Comparison of ENCODE assay signal across 21 cellular contexts in the genomic region with DNA sequence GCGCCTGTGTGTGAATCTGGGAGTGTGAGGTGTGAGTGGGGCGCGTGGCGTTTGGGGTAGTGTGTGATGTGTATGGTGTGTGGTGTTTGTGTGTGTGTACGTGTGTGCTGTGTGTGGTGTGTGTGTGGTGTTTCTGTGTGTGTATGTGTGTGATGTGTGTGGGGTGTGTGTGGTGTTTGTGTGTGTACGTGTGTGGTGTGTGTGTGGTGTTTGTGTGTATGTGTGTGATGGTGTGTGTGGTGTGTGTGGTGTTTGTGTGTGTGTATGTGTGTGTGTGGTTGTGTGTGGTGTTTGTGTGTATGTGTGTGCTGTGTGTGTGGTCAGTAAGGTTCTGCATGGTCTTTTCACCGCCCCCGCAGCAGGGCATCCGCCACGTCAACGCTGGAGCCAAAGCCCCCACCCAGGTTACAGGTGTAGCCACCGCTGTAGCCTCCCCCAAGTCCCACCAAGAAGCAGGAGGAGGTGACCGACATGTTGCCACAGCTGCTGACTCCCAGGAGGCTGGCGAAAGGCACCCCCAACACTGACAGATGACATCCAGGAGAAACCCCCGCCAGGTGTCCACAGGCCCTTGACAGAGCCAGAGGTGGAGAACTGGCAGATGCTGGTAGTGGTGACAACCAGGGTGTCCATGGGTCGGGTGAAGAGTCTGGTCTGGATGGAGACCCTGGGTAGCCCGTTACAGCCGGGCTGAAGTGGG. TPM values are rescaled to one million over a fixed set of nuclear protein-coding genes. Genes with fewer than 3 reads are reported as not detected.
A peak's percentile ranks its signal among the peaks of the same experiment; 100 is the strongest.
DNase-seq lines count a peak whose midpoint lies in the region; ATAC-seq, FAIRE-seq and TF ChIP-seq lines count a peak whose summit lies in the region.
"Had no signal": no experiment of that assay in that cellular context is flagged by ENCODE, and none has a peak within 500 bp of the region (broad histone marks: within the 10 kb centered on the region; RNA-seq: fewer than 3 reads in every experiment).

No MANE protein-coding gene starts in this region.

- H3K14ac ChIP-seq in IMR-90 (replicated peaks; ENCODE audit: low read depth, low read length), result no peak overlapping the region

- ATAC-seq in IMR-90 (ENCODE audit: low read depth), result no peak
- ATAC-seq: effector memory CD8-positive, alpha-beta T cell had no signal

- H2AFZ ChIP-seq in IMR-90 (replicated peaks; ENCODE audit: low read length, poor library complexity), result no peak overlapping the region
- no peak overlapping the region for H2AFZ ChIP-seq in endothelial cell of umbilical vein (ENCODE audit: low read depth, low read length)

- H3K36me3 Mint-ChIP-seq in activated T-helper 2 cell treated with anti-CD3 and anti-CD28 coated beads, Interferon-gamma antibody, Interleukin-2, Interleukin-4, amounts not matched to agents 10 μg/mL and 5 μg/mL and 100 μg/mL, durations not matched to agents 14 hours and 24 hours and 36 hours (ENCODE audit: low read depth), result no peaks in the 10 kb centered on the region

- H3K27ac ChIP-seq in IMR-90 (ENCODE audit: insufficient read depth, low read length) (no peak overlapping the region), endothelial cell of umbilical vein (ENCODE audit: insufficient read depth, low read depth, low read length) (no peak overlapping the region), prostate gland (no peak overlapping the region)
- H3K27ac ChIP-seq: tibial artery had no signal

- no peaks in the 10 kb centered on the region for H3K79me2 ChIP-seq in endothelial cell of umbilical vein (ENCODE audit: control insufficient read depth, insufficient read depth, low read length)

- H4K20me1 ChIP-seq in IMR-90 (ENCODE audit: insufficient read depth, low read length) (no peaks in the 10 kb centered on the region), endothelial cell of umbilical vein (replicated peaks; ENCODE audit: control insufficient read depth, extremely low read depth, insufficient read depth, low read length) (no peaks in the 10 kb centered on the region)

- H2BK5ac ChIP-seq in IMR-90 (ENCODE audit: low read depth, low read length, poor library complexity, severe bottlenecking), result peak overlapping the region; percentile 77

- H3K23ac ChIP-seq in IMR-90 (ENCODE audit: low read depth, low read length), result peak overlapping the region; percentile 27; the same call in 1 of the 2 replicates

- H3K9ac ChIP-seq in IMR-90 (ENCODE audit: low read depth, low read length), result no peak overlapping the region
- H3K9ac ChIP-seq in endothelial cell of umbilical vein (replicated peaks; ENCODE audit: extremely low read depth, insufficient read depth, low read length), result no peak overlapping the region

- H2BK20ac ChIP-seq in IMR-90 (ENCODE audit: low read depth, low read length), result no peak overlapping the region

- no peak overlapping the region for H3K4me3 Mint-ChIP-seq in activated T-helper 2 cell treated with anti-CD3 and anti-CD28 coated beads, Interferon-gamma antibody, Interleukin-2, Interleukin-4, amounts not matched to agents 10 μg/mL and 5 μg/mL and 100 μg/mL, durations not matched to agents 14 hours and 24 hours and 36 hours (ENCODE audit: low read depth)
- H3K4me3 Mint-ChIP-seq: activated CD4-positive, alpha-beta T cell treated with anti-CD3 and anti-CD28 coated beads, Interleukin-2, amount 10 ng/mL, durations not matched to agents 24 days and 14 days; effector memory CD8-positive, alpha-beta T cell had no signal

- dilution Hi-C loops in IMR-90 (cut with HindIII; ENCODE audit: low sequenced_read_pairs, unreplicated experiment) (no loop called here), endothelial cell of umbilical vein (cut with MboI; ENCODE audit: extremely low pct_ligation_motif_present, low sequenced_read_pairs) (no loop called here)

- H4K5ac ChIP-seq in IMR-90 (ENCODE audit: low read depth, low read length), result no peak overlapping the region

- FAIRE-seq in endothelial cell of umbilical vein (lab: Jason Lieb, UNC), result peak; percentile 55
- FAIRE-seq: D721Med had no signal

- H4K91ac ChIP-seq in IMR-90 (ENCODE audit: insufficient read depth, low read depth, low read length), result no peak overlapping the region

- H3K18ac ChIP-seq in IMR-90 (ENCODE audit: low read depth, low read length), result no peak overlapping the region

- H3K36me3 ChIP-seq in IMR-90 (ENCODE audit: control insufficient read depth, insufficient read depth, low read length), result no peaks in the 10 kb centered on the region
- H3K36me3 ChIP-seq in endothelial cell of umbilical vein (ENCODE audit: control insufficient read depth in 2 of 2, extremely low read depth in 1 of 2, insufficient read depth in 2 of 2, low read length in 2 of 2), result no peaks in the 10 kb centered on the region
- no peaks in the 10 kb centered on the region for H3K36me3 ChIP-seq in prostate gland
- H3K36me3 ChIP-seq: tibial artery had no signal

- no peak overlapping the region for H3K4ac ChIP-seq in IMR-90 (ENCODE audit: low read depth, low read length)

- H3K4me2 ChIP-seq in IMR-90 (ENCODE audit: low read depth, low read length) (no peak overlapping the region), endothelial cell of umbilical vein (ENCODE audit: insufficient read depth, low read length) (no peak overlapping the region)

- H2AK5ac ChIP-seq in IMR-90 (ENCODE audit: low read depth, low read length), result peak overlapping the region; percentile 64

- no peaks in the 10 kb centered on the region for H3K9me3 Mint-ChIP-seq in activated T-helper 2 cell treated with anti-CD3 and anti-CD28 coated beads, Interferon-gamma antibody, Interleukin-2, Interleukin-4, amounts not matched to agents 10 μg/mL and 5 μg/mL and 100 μg/mL, durations not matched to agents 14 hours and 24 hours and 36 hours
- H3K9me3 Mint-ChIP-seq: activated CD4-positive, alpha-beta T cell treated with anti-CD3 and anti-CD28 coated beads, Interleukin-2, amount 10 ng/mL, durations not matched to agents 24 days and 14 days; effector memory CD8-positive, alpha-beta T cell had no signal

- WGBS in IMR-90 (ENCODE audit: extremely low coverage in 2 of 2, insufficient read length in 1 of 2), 2 experiments, result 89% methylated on average over 2 of the region's 18 CpGs; no CpG with 5 or more reads in 1 of the 2 experiments
- whole genome bisulfite sequencing in prostate gland, result 88% methylated on average over 14 of the region's 18 CpGs

- H3K9me3 ChIP-seq in IMR-90 (ENCODE audit: control insufficient read depth, insufficient read depth, low read length) (no peaks in the 10 kb centered on the region), endothelial cell of umbilical vein (replicated peaks; ENCODE audit: control insufficient read depth, insufficient read depth, low read length) (no peaks in the 10 kb centered on the region), prostate gland (no peaks in the 10 kb centered on the region)
- H3K9me3 ChIP-seq: tibial artery had no signal

- no peak overlapping the region for H2BK120ac ChIP-seq in IMR-90 (ENCODE audit: low read depth, low read length)

- POLR2A ChIA-PET in IMR-90 (lab: Charles Lee; ENCODE audit: unreplicated experiment), result no interaction called here
- POLR2A ChIA-PET in endothelial cell of umbilical vein (lab: Charles Lee), result no interaction called here

- no peak overlapping the region for H2BK15ac ChIP-seq in IMR-90 (ENCODE audit: low read depth, low read length)

- BruUV-seq in IMR-90 (replicated peaks; lab: Mats Ljungman, UMichigan) (no TSS peak), endothelial cell of umbilical vein (replicated peaks; lab: Mats Ljungman, UMichigan) (no TSS peak)

- DNase-seq in ELR (ENCODE audit: low read depth) (peak; percentile 27), IMR-90 (no peak), endothelial cell of umbilical vein (ENCODE audit: low read depth, low spot score) (no peak), prostate gland (ENCODE audit: low spot score) (no peak)
- no peak for DNase-seq in activated T-helper 2 cell treated with anti-CD3 and anti-CD28 coated beads, Interferon-gamma antibody, Interleukin-2, Interleukin-4, amounts not matched to agents 10 μg/mL and 5 μg/mL and 100 μg/mL, durations not matched to agents 14 hours and 24 hours and 36 hours (ENCODE audit: low spot score)
- DNase-seq in stimulated activated CD4-positive, alpha-beta T cell treated with anti-CD3 and anti-CD28 coated beads, Interleukin-15, amount 100 ng/mL, for 24 hours, result no peak
- DNase-seq: activated CD4-positive, alpha-beta T cell treated with anti-CD3 and anti-CD28 coated beads, Interleukin-2, amount 10 ng/mL, durations not matched to agents 24 days and 14 days; activated T-cell treated with anti-CD3 and anti-CD28 coated beads, Interleukin-2, amount 50 U/mL, for 48 hours; amniotic stem cell; effector memory CD8-positive, alpha-beta T cell; hypothalamus; KBM-7; left cardiac atrium; NCI-H1048; Right ventricle myocardium superior; stimulated activated CD4-positive, alpha-beta T cell treated with anti-CD3 and anti-CD28 coated beads, Interleukin-4, amount 100 ng/mL, for 4 hours; T-helper 9 cell; tibial artery had no signal

- TF ChIP-seq CTCF in IMR-90 (conservative IDR thresholded peaks at IDR 0.05; ENCODE audit: low read depth, low read length) (no peak), endothelial cell of umbilical vein (IDR thresholded peaks at IDR 0.05; ENCODE audit: extremely low read depth in 1 of 2, insufficient read depth in 1 of 2, low read depth in 1 of 2, low read length in 2 of 2) (no peak), prostate gland (IDR thresholded peaks at IDR 0.05) (no peak)

- H3K27ac Mint-ChIP-seq in activated T-helper 2 cell treated with anti-CD3 and anti-CD28 coated beads, Interferon-gamma antibody, Interleukin-2, Interleukin-4, amounts not matched to agents 10 μg/mL and 5 μg/mL and 100 μg/mL, durations not matched to agents 14 hours and 24 hours and 36 hours, result no peak overlapping the region
- H3K27ac Mint-ChIP-seq: activated CD4-positive, alpha-beta T cell treated with anti-CD3 and anti-CD28 coated beads, Interleukin-2, amount 10 ng/mL, durations not matched to agents 24 days and 14 days; effector memory CD8-positive, alpha-beta T cell had no signal

- no peak overlapping the region for H3K4me3 ChIP-seq in IMR-90 (ENCODE audit: insufficient read depth, low read depth, low read length)
- no peak overlapping the region for H3K4me3 ChIP-seq in endothelial cell of umbilical vein (replicated peaks in 1 of 3; ENCODE audit: insufficient read depth in 1 of 3, low read depth in 1 of 3, low read length in 3 of 3)
- no peak overlapping the region for H3K4me3 ChIP-seq in prostate gland
- H3K4me3 ChIP-seq: tibial artery had no signal

- no peaks in the 10 kb centered on the region for H3K27me3 Mint-ChIP-seq in activated T-helper 2 cell treated with anti-CD3 and anti-CD28 coated beads, Interferon-gamma antibody, Interleukin-2, Interleukin-4, amounts not matched to agents 10 μg/mL and 5 μg/mL and 100 μg/mL, durations not matched to agents 14 hours and 24 hours and 36 hours (ENCODE audit: low read depth)
- H3K27me3 Mint-ChIP-seq: activated CD4-positive, alpha-beta T cell treated with anti-CD3 and anti-CD28 coated beads, Interleukin-2, amount 10 ng/mL, durations not matched to agents 24 days and 14 days had no signal

- in situ Hi-C loops in IMR-90 (cut with MboI; ENCODE audit: low sequenced_read_pairs), result no loop called here

- H3K27me3 ChIP-seq in IMR-90 (ENCODE audit: control insufficient read depth, insufficient read depth, low read length), result peaks cover 5% of the 10 kb centered on the region
- no peaks in the 10 kb centered on the region for H3K27me3 ChIP-seq in endothelial cell of umbilical vein (ENCODE audit: control insufficient read depth in 2 of 2, insufficient read depth in 2 of 2, low read length in 2 of 2)
- H3K27me3 ChIP-seq in prostate gland (replicated peaks; ENCODE audit: insufficient read depth), result no peaks in the 10 kb centered on the region
- H3K27me3 ChIP-seq: tibial artery had no signal

- no peaks in the 10 kb centered on the region for H3K79me1 ChIP-seq in IMR-90 (ENCODE audit: low read depth in 1 of 2, low read length in 2 of 2)

- CTCF ChIA-PET in IMR-90 (lab: Yijun Ruan, JAX), result no interaction called here
- CTCF ChIA-PET in endothelial cell of umbilical vein (lab: Charles Lee), result no interaction called here

- H4K8ac ChIP-seq in IMR-90 (ENCODE audit: low read depth in 2 of 2, low read length in 2 of 2), result no peak overlapping the region

- H3K4me1 ChIP-seq in IMR-90 (ENCODE audit: control insufficient read depth, insufficient read depth, low read length) (peaks cover 3% of the 10 kb centered on the region; the same call in 1 of the 2 replicates), endothelial cell of umbilical vein (ENCODE audit: control insufficient read depth, extremely low read depth, insufficient read depth, low read length) (no peaks in the 10 kb centered on the region), prostate gland (replicated peaks) (no peaks in the 10 kb centered on the region)

- H3K9me1 ChIP-seq in IMR-90 (ENCODE audit: insufficient read depth, low read length) (peaks cover 10% of the 10 kb centered on the region), endothelial cell of umbilical vein (replicated peaks; ENCODE audit: control insufficient read depth, extremely low read depth, insufficient read depth, low read length) (no peaks in the 10 kb centered on the region)

- intact Hi-C loops in IMR-90 (cut with micrococcal nuclease) (no loop called here), endothelial cell of umbilical vein (cut with micrococcal nuclease) (no loop called here), prostate gland (cut with DNase I) (no loop called here)
- intact Hi-C loops in activated T-helper 2 cell treated with anti-CD3 and anti-CD28 coated beads, Interferon-gamma antibody, Interleukin-2, Interleukin-4, amounts not matched to agents 10 μg/mL and 5 μg/mL and 100 μg/mL, durations not matched to agents 14 hours and 24 hours and 36 hours (cut with micrococcal nuclease), result no loop called here

- no peaks in the 10 kb centered on the region for H3K4me1 Mint-ChIP-seq in activated T-helper 2 cell treated with anti-CD3 and anti-CD28 coated beads, Interferon-gamma antibody, Interleukin-2, Interleukin-4, amounts not matched to agents 10 μg/mL and 5 μg/mL and 100 μg/mL, durations not matched to agents 14 hours and 24 hours and 36 hours (ENCODE audit: low read depth)
- H3K4me1 Mint-ChIP-seq: activated CD4-positive, alpha-beta T cell treated with anti-CD3 and anti-CD28 coated beads, Interleukin-2, amount 10 ng/mL, durations not matched to agents 24 days and 14 days had no signal

- peak overlapping the region; percentile 65 for H2AK9ac ChIP-seq in IMR-90 (replicated peaks; ENCODE audit: low read depth, low read length, poor library complexity)

- TF ChIP-seq POLR2A in IMR-90 (IDR thresholded peaks at IDR 0.05; ENCODE audit: low read depth, low read length) (no peak), endothelial cell of umbilical vein (IDR thresholded peaks at IDR 0.05; ENCODE audit: low read depth, low read length) (no peak), prostate gland (IDR thresholded peaks at IDR 0.05) (no peak)

- no peak for TF ChIP-seq RAD21 in IMR-90 (IDR thresholded peaks at IDR 0.05; ENCODE audit: low read length)

- H3K56ac ChIP-seq in IMR-90 (ENCODE audit: extremely low read depth, insufficient read depth, low read length), result no peak overlapping the region

RNA-seq across cellular contexts. Expression of gene KRT17, which starts 9.3 kb away (rescaled TPM):
- 2.5 TPM in 2 replicates for total RNA-seq in IMR-90 (2012; rRNA removed)
- polyA plus RNA-seq in IMR-90 (2012; rRNA removed), result 4.6 and 5.3 TPM in 2 replicates
- polyA plus RNA-seq in IMR-90 (2012; cell fraction: cytosol; rRNA removed), result 5.6 and 6.7 TPM in 2 replicates
- polyA plus RNA-seq in IMR-90 (2012; cell fraction: nucleus; rRNA removed; ENCODE audit: low replicate concordance), result 1.6 and 2.2 TPM in 2 replicates
- 0.55 and 1.6 TPM in 2 replicates for total RNA-seq in endothelial cell of umbilical vein
- 0.83 and 0.96 TPM in 2 replicates for polyA plus RNA-seq in endothelial cell of umbilical vein
- 0.47 and 0.49 TPM in 2 replicates for polyA plus RNA-seq in endothelial cell of umbilical vein (2011; cell fraction: cytosol; rRNA removed)
- 1.8 TPM in 1 of 2 replicates, not detected in the other for polyA plus RNA-seq in endothelial cell of umbilical vein (2011; cell fraction: nucleus; rRNA removed)
- 0.25 and 0.26 TPM in 2 replicates for polyA plus RNA-seq in endothelial cell of umbilical vein (2012)
- polyA minus RNA-seq in endothelial cell of umbilical vein, result not detected in 2 replicates
- 612 TPM for polyA minus RNA-seq in endothelial cell of umbilical vein (2011; cell fraction: cytosol; rRNA and poly(A)+ RNA removed)
- polyA minus RNA-seq in endothelial cell of umbilical vein (2011; cell fraction: nucleus; rRNA and poly(A)+ RNA removed), result 4.7 and 10.5 TPM in 2 replicates
- total RNA-seq in activated T-helper 2 cell treated with anti-CD3 and anti-CD28 coated beads, Interferon-gamma antibody, Interleukin-2, Interleukin-4, amounts not matched to agents 10 μg/mL and 5 μg/mL and 100 μg/mL, durations not matched to agents 14 hours and 24 hours and 36 hours, result not detected in 2 replicates
- 100 to 1,000 TPM; 201 to 360 TPM for total RNA-seq in prostate gland
- total RNA-seq: activated CD4-positive, alpha-beta T cell treated with anti-CD3 and anti-CD28 coated beads, Interleukin-2, amount 10 ng/mL, durations not matched to agents 24 days and 14 days; left cardiac atrium; mucosa of gallbladder; Right ventricle myocardium superior had no signal

RNA-seq across cellular contexts. Expression of gene KRT16, which starts 21.1 kb away (rescaled TPM):
- total RNA-seq in IMR-90 (2012; rRNA removed) (not detected in 2 replicates), endothelial cell of umbilical vein (not detected in 2 replicates), prostate gland (1 to 10 TPM; 4.0 to 6.7 TPM)
- polyA plus RNA-seq in IMR-90 (2012; rRNA removed) (not detected in 2 replicates), endothelial cell of umbilical vein (not detected in 2 replicates)
- not detected in 2 replicates for polyA plus RNA-seq in IMR-90 (2012; cell fraction: cytosol; rRNA removed)
- 0.09 TPM in 1 of 2 replicates, not detected in the other for polyA plus RNA-seq in IMR-90 (2012; cell fraction: nucleus; rRNA removed; ENCODE audit: low replicate concordance)
- polyA plus RNA-seq in endothelial cell of umbilical vein (2011; cell fraction: cytosol; rRNA removed), result not detected in 2 replicates
- polyA plus RNA-seq in endothelial cell of umbilical vein (2011; cell fraction: nucleus; rRNA removed), result 0.34 TPM in 1 of 2 replicates, not detected in the other
- polyA plus RNA-seq in endothelial cell of umbilical vein (2012), result 0.16 TPM in 1 of 2 replicates, not detected in the other
- polyA minus RNA-seq in endothelial cell of umbilical vein, result not detected in 2 replicates
- 1.9 TPM for polyA minus RNA-seq in endothelial cell of umbilical vein (2011; cell fraction: cytosol; rRNA and poly(A)+ RNA removed)
- not detected in 2 replicates for polyA minus RNA-seq in endothelial cell of umbilical vein (2011; cell fraction: nucleus; rRNA and poly(A)+ RNA removed)
- total RNA-seq in activated T-helper 2 cell treated with anti-CD3 and anti-CD28 coated beads, Interferon-gamma antibody, Interleukin-2, Interleukin-4, amounts not matched to agents 10 μg/mL and 5 μg/mL and 100 μg/mL, durations not matched to agents 14 hours and 24 hours and 36 hours, result not detected in 2 replicates
- total RNA-seq: activated CD4-positive, alpha-beta T cell treated with anti-CD3 and anti-CD28 coated beads, Interleukin-2, amount 10 ng/mL, durations not matched to agents 24 days and 14 days; mucosa of gallbladder; Right ventricle myocardium superior had no signal

RNA-seq across cellular contexts. Expression of gene KRT14, which starts 47.0 kb away (rescaled TPM):
- total RNA-seq in IMR-90 (2012; rRNA removed) (not detected in 2 replicates), endothelial cell of umbilical vein (0.18 and 0.66 TPM in 2 replicates), prostate gland (100 to 1,000 TPM in 1 of 2 donors, 10 to 100 TPM in 1; 28.1 to 298 TPM)
- polyA plus RNA-seq in IMR-90 (2012; rRNA removed) (not detected in 2 replicates), endothelial cell of umbilical vein (0.11 and 0.12 TPM in 2 replicates)
- polyA plus RNA-seq in IMR-90 (2012; cell fraction: cytosol; rRNA removed), result not detected in 2 replicates
- 0.06 TPM in 1 of 2 replicates, not detected in the other for polyA plus RNA-seq in IMR-90 (2012; cell fraction: nucleus; rRNA removed; ENCODE audit: low replicate concordance)
- not detected in 2 replicates for polyA plus RNA-seq in endothelial cell of umbilical vein (2011; cell fraction: cytosol; rRNA removed)
- 2.9 TPM in 1 of 2 replicates, not detected in the other for polyA plus RNA-seq in endothelial cell of umbilical vein (2011; cell fraction: nucleus; rRNA removed)
- not detected in 2 replicates for polyA plus RNA-seq in endothelial cell of umbilical vein (2012)
- polyA minus RNA-seq in endothelial cell of umbilical vein, result 0.42 and 0.61 TPM in 2 replicates
- not detected for polyA minus RNA-seq in endothelial cell of umbilical vein (2011; cell fraction: cytosol; rRNA and poly(A)+ RNA removed)
- polyA minus RNA-seq in endothelial cell of umbilical vein (2011; cell fraction: nucleus; rRNA and poly(A)+ RNA removed), result 0.34 and 0.48 TPM in 2 replicates
- not detected in 2 replicates for total RNA-seq in activated T-helper 2 cell treated with anti-CD3 and anti-CD28 coated beads, Interferon-gamma antibody, Interleukin-2, Interleukin-4, amounts not matched to agents 10 μg/mL and 5 μg/mL and 100 μg/mL, durations not matched to agents 14 hours and 24 hours and 36 hours
- total RNA-seq: activated CD4-positive, alpha-beta T cell treated with anti-CD3 and anti-CD28 coated beads, Interleukin-2, amount 10 ng/mL, durations not matched to agents 24 days and 14 days; osteocyte; Right ventricle myocardium superior had no signal

RNA-seq across cellular contexts. Expression of gene EIF1, which starts 55.0 kb away (rescaled TPM):
- total RNA-seq in IMR-90 (2012; rRNA removed) (89.4 and 102 TPM in 2 replicates), endothelial cell of umbilical vein (814 and 839 TPM in 2 replicates), prostate gland (100 to 1,000 TPM; 136 to 320 TPM)
- polyA plus RNA-seq in IMR-90 (2012; rRNA removed) (381 and 388 TPM in 2 replicates), endothelial cell of umbilical vein (145 and 168 TPM in 2 replicates)
- polyA plus RNA-seq in IMR-90 (2012; cell fraction: cytosol; rRNA removed), result 195 and 266 TPM in 2 replicates
- polyA plus RNA-seq in IMR-90 (2012; cell fraction: nucleus; rRNA removed; ENCODE audit: low replicate concordance), result 262 and 802 TPM in 2 replicates
- 388 and 428 TPM in 2 replicates for polyA plus RNA-seq in endothelial cell of umbilical vein (2011; cell fraction: cytosol; rRNA removed)
- 419 and 463 TPM in 2 replicates for polyA plus RNA-seq in endothelial cell of umbilical vein (2011; cell fraction: nucleus; rRNA removed)
- 971 and 1,095 TPM in 2 replicates for polyA plus RNA-seq in endothelial cell of umbilical vein (2012)
- 103 and 130 TPM in 2 replicates for polyA minus RNA-seq in endothelial cell of umbilical vein
- 133 TPM for polyA minus RNA-seq in endothelial cell of umbilical vein (2011; cell fraction: cytosol; rRNA and poly(A)+ RNA removed)
- polyA minus RNA-seq in endothelial cell of umbilical vein (2011; cell fraction: nucleus; rRNA and poly(A)+ RNA removed), result 207 and 218 TPM in 2 replicates
- total RNA-seq in activated T-helper 2 cell treated with anti-CD3 and anti-CD28 coated beads, Interferon-gamma antibody, Interleukin-2, Interleukin-4, amounts not matched to agents 10 μg/mL and 5 μg/mL and 100 μg/mL, durations not matched to agents 14 hours and 24 hours and 36 hours, result 779 and 785 TPM in 2 replicates

Comparison
In these comparisons a context has a peak if more than half of its experiments do, and no peak if none do; other contexts are left out.
1. RNA of gene KRT17, which starts 9.3 kb away (total RNA-seq): 201 to 360 TPM in prostate gland; 2.5 TPM in IMR-90, 0.55 to 1.6 TPM in endothelial cell of umbilical vein and not detected in activated T-helper 2 cell treated with anti-CD3 and anti-CD28 coated beads, Interferon-gamma antibody, Interleukin-2, Interleukin-4, amounts not matched to agents 10 μg/mL and 5 μg/mL and 100 μg/mL, durations not matched to agents 14 hours and 24 hours and 36 hours; every median in the first group is over 10 times any median in the second.
2. RNA of gene KRT14, which starts 47.0 kb away (total RNA-seq): 28.1 to 298 TPM in prostate gland; 0.18 to 0.66 TPM in endothelial cell of umbilical vein, not detected in IMR-90 and not detected in activated T-helper 2 cell treated with anti-CD3 and anti-CD28 coated beads, Interferon-gamma antibody, Interleukin-2, Interleukin-4, amounts not matched to agents 10 μg/mL and 5 μg/mL and 100 μg/mL, durations not matched to agents 14 hours and 24 hours and 36 hours; every median in the first group is over 10 times any median in the second.